1 cellular context compared by ENCODE assay signal in the genomic region with DNA sequence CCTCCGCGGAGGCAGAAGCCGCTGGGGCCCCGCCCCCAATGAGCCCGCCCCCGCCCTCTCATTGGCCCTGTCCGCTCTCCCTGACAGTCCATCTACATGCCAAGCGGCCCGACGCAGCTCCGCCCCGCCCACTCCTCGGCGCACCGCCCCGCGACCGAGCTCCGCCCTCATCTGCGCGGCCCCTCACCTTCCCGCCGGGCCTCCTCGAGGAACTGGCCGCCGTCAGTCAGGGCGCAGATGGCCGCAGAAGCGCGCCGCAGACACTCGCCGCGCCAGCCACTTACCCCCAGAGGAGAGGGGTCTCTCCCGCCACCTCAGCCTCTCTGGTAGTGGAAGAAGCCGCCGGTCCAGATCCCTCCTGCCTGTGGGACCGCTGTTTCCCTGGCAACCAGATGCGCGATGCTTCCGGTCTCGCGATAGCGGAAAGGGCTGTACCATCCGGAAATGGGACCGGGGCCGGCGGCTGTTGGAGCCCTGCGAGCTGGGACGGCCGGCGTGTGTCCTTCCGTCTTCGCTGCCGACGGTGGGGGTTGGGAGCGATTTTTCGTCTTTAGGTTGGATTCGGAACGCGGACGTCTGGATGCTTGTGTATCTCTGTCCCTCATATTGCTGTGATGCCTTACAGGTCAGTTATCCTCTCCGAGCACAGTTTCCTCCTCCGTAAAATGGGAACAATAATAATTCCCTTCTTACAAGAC.
A peak's percentile ranks its signal among the peaks of the same experiment; 100 is the strongest.
TF ChIP-seq lines count a peak whose summit lies in the region.

A gene (minus strand): TSS at position 401 of the 698 bp plus-strand sequence. CDS start 6,317 bp downstream, outside the sequence.

TF ChIP-seq in HepG2, 621 proteins besides CTCF, POLR2A, EP300 and RAD21 (continued from another document and continues in another):
- TF ChIP-seq ZBTB42 (CRISPR knock-in tag; IDR thresholded peaks at IDR 0.05) (peak; percentile 86; the same call in 1 of the 2 replicates), ZNF530 (CRISPR knock-in tag; IDR thresholded peaks at IDR 0.05; ENCODE audit: low read depth) (no peak), ZNF674 (CRISPR knock-in tag; IDR thresholded peaks at IDR 0.05; ENCODE audit: low read depth) (no peak), ZNF724P (CRISPR knock-in tag; IDR thresholded peaks at IDR 0.05; ENCODE audit: borderline replicate concordance) (no peak), MAZ (IDR thresholded peaks at IDR 0.05; ENCODE audit: borderline replicate concordance, low read depth, low read length) (peak; percentile 37; the same call in 1 of the 2 replicates), MAZ (CRISPR knock-in tag; IDR thresholded peaks at IDR 0.05; ENCODE audit: low read depth) (peak; percentile 61), FOXJ3 (CRISPR knock-in tag; IDR thresholded peaks at IDR 0.05; ENCODE audit: borderline replicate concordance) (peak; percentile 31; the same call in 1 of the 2 replicates), ZNF605 (CRISPR knock-in tag; IDR thresholded peaks at IDR 0.05) (peak; percentile 77; the same call in 1 of the 2 replicates), ZNF329 (CRISPR knock-in tag; IDR thresholded peaks at IDR 0.05; ENCODE audit: low read depth) (no peak), ZNF558 (CRISPR knock-in tag; IDR thresholded peaks at IDR 0.05; ENCODE audit: borderline replicate concordance) (no peak), MYC (CRISPR knock-in tag; IDR thresholded peaks at IDR 0.05; ENCODE audit: borderline replicate concordance) (peak; percentile 53; the same call in 1 of the 2 replicates), HMGA1 (CRISPR knock-in tag; conservative IDR thresholded peaks at IDR 0.05) (no peak), PHF21A (CRISPR knock-in tag; IDR thresholded peaks at IDR 0.05) (no peak; the same call in 1 of the 2 replicates), NR2F1 (CRISPR knock-in tag; IDR thresholded peaks at IDR 0.05) (no peak)
- TF ChIP-seq, protein P1, sequence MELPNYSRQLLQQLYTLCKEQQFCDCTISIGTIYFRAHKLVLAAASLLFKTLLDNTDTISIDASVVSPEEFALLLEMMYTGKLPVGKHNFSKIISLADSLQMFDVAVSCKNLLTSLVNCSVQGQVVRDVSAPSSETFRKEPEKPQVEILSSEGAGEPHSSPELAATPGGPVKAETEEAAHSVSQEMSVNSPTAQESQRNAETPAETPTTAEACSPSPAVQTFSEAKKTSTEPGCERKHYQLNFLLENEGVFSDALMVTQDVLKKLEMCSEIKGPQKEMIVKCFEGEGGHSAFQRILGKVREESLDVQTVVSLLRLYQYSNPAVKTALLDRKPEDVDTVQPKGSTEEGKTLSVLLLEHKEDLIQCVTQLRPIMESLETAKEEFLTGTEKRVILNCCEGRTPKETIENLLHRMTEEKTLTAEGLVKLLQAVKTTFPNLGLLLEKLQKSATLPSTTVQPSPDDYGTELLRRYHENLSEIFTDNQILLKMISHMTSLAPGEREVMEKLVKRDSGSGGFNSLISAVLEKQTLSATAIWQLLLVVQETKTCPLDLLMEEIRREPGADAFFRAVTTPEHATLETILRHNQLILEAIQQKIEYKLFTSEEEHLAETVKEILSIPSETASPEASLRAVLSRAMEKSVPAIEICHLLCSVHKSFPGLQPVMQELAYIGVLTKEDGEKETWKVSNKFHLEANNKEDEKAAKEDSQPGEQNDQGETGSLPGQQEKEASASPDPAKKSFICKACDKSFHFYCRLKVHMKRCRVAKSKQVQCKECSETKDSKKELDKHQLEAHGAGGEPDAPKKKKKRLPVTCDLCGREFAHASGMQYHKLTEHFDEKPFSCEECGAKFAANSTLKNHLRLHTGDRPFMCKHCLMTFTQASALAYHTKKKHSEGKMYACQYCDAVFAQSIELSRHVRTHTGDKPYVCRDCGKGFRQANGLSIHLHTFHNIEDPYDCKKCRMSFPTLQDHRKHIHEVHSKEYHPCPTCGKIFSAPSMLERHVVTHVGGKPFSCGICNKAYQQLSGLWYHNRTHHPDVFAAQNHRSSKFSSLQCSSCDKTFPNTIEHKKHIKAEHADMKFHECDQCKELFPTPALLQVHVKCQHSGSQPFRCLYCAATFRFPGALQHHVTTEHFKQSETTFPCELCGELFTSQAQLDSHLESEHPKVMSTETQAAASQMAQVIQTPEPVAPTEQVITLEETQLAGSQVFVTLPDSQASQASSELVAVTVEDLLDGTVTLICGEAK (IDR thresholded peaks at IDR 0.05) = no peak
- TF ChIP-seq, protein P1 (CRISPR knock-in tag; IDR thresholded peaks at IDR 0.05) = 0 out of 2 replicates have a peak, but pooled peaks have one; percentile 29
- TF ChIP-seq, protein P2, sequence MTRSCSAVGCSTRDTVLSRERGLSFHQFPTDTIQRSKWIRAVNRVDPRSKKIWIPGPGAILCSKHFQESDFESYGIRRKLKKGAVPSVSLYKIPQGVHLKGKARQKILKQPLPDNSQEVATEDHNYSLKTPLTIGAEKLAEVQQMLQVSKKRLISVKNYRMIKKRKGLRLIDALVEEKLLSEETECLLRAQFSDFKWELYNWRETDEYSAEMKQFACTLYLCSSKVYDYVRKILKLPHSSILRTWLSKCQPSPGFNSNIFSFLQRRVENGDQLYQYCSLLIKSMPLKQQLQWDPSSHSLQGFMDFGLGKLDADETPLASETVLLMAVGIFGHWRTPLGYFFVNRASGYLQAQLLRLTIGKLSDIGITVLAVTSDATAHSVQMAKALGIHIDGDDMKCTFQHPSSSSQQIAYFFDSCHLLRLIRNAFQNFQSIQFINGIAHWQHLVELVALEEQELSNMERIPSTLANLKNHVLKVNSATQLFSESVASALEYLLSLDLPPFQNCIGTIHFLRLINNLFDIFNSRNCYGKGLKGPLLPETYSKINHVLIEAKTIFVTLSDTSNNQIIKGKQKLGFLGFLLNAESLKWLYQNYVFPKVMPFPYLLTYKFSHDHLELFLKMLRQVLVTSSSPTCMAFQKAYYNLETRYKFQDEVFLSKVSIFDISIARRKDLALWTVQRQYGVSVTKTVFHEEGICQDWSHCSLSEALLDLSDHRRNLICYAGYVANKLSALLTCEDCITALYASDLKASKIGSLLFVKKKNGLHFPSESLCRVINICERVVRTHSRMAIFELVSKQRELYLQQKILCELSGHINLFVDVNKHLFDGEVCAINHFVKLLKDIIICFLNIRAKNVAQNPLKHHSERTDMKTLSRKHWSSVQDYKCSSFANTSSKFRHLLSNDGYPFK (CRISPR knock-in tag; IDR thresholded peaks at IDR 0.05; ENCODE audit: borderline replicate concordance) = peak; percentile 72; the same call in 1 of the 2 replicates
- TF ChIP-seq, protein P3, sequence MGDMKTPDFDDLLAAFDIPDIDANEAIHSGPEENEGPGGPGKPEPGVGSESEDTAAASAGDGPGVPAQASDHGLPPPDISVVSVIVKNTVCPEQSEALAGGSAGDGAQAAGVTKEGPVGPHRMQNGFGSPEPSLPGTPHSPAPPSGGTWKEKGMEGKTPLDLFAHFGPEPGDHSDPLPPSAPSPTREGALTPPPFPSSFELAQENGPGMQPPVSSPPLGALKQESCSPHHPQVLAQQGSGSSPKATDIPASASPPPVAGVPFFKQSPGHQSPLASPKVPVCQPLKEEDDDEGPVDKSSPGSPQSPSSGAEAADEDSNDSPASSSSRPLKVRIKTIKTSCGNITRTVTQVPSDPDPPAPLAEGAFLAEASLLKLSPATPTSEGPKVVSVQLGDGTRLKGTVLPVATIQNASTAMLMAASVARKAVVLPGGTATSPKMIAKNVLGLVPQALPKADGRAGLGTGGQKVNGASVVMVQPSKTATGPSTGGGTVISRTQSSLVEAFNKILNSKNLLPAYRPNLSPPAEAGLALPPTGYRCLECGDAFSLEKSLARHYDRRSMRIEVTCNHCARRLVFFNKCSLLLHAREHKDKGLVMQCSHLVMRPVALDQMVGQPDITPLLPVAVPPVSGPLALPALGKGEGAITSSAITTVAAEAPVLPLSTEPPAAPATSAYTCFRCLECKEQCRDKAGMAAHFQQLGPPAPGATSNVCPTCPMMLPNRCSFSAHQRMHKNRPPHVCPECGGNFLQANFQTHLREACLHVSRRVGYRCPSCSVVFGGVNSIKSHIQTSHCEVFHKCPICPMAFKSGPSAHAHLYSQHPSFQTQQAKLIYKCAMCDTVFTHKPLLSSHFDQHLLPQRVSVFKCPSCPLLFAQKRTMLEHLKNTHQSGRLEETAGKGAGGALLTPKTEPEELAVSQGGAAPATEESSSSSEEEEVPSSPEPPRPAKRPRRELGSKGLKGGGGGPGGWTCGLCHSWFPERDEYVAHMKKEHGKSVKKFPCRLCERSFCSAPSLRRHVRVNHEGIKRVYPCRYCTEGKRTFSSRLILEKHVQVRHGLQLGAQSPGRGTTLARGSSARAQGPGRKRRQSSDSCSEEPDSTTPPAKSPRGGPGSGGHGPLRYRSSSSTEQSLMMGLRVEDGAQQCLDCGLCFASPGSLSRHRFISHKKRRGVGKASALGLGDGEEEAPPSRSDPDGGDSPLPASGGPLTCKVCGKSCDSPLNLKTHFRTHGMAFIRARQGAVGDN (CRISPR knock-in tag; IDR thresholded peaks at IDR 0.05) = peak; percentile 84
- TF ChIP-seq, protein P4, sequence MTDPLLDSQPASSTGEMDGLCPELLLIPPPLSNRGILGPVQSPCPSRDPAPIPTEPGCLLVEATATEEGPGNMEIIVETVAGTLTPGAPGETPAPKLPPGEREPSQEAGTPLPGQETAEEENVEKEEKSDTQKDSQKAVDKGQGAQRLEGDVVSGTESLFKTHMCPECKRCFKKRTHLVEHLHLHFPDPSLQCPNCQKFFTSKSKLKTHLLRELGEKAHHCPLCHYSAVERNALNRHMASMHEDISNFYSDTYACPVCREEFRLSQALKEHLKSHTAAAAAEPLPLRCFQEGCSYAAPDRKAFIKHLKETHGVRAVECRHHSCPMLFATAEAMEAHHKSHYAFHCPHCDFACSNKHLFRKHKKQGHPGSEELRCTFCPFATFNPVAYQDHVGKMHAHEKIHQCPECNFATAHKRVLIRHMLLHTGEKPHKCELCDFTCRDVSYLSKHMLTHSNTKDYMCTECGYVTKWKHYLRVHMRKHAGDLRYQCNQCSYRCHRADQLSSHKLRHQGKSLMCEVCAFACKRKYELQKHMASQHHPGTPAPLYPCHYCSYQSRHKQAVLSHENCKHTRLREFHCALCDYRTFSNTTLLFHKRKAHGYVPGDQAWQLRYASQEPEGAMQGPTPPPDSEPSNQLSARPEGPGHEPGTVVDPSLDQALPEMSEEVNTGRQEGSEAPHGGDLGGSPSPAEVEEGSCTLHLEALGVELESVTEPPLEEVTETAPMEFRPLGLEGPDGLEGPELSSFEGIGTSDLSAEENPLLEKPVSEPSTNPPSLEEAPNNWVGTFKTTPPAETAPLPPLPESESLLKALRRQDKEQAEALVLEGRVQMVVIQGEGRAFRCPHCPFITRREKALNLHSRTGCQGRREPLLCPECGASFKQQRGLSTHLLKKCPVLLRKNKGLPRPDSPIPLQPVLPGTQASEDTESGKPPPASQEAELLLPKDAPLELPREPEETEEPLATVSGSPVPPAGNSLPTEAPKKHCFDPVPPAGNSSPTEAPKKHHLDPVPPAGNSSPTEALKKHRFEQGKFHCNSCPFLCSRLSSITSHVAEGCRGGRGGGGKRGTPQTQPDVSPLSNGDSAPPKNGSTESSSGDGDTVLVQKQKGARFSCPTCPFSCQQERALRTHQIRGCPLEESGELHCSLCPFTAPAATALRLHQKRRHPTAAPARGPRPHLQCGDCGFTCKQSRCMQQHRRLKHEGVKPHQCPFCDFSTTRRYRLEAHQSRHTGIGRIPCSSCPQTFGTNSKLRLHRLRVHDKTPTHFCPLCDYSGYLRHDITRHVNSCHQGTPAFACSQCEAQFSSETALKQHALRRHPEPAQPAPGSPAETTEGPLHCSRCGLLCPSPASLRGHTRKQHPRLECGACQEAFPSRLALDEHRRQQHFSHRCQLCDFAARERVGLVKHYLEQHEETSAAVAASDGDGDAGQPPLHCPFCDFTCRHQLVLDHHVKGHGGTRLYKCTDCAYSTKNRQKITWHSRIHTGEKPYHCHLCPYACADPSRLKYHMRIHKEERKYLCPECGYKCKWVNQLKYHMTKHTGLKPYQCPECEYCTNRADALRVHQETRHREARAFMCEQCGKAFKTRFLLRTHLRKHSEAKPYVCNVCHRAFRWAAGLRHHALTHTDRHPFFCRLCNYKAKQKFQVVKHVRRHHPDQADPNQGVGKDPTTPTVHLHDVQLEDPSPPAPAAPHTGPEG (CRISPR knock-in tag; IDR thresholded peaks at IDR 0.05) = 0 out of 2 replicates have a peak, but pooled peaks have one; percentile 22
